14 cellular contexts compared by ENCODE assay signal in the genomic region with DNA sequence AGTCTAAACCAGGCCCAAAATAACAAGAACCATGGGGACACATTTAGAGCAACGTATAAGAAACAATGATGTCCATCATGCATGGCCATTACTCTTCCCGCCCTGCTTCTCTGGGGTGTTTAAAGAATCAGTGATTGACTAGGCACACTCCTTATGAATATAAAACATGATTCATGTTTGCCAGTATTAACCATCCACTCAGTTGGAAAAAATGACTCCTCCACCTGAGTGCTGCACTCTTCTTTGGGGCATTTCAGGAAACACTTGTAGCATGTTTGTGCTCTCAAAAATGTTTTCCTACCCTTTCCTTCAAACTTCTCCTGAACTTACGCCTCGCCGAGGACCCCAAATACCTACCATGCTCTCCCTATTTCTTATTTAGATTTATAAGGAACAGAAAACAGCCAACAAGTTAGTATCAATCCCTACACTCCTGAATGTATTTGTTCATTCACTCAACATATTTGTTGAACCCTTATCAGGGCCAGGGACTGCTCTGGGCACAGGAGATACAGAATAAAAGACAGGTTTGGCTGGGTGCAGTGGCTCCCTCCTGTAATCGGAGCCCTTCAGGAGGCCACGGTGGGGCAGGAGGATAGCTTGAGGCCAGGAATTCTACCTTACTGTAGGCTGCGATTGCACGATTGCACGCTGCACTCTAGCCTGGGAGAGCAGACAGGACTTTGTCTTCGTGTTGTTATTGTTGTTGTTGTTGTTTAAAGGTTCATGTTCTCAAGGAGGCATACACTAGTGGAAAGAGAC.
DNase-seq lines count a peak whose midpoint lies in the region; ATAC-seq and TF ChIP-seq lines count a peak whose summit lies in the region.
"Had no signal": no experiment of that assay in that cellular context is flagged by ENCODE, and none has a peak within 500 bp of the region (broad histone marks: within the 10 kb centered on the region; RNA-seq: fewer than 3 reads in every experiment).

No MANE protein-coding gene starts in this region.

- peak overlapping the region in 1 of 2 donors; percentile 85 for H3K4me3 Mint-ChIP-seq in activated T-cell treated with anti-CD3 and anti-CD28 coated beads, Interleukin-2, amount 50 U/mL, for 72 hours

- H3K36me3 ChIP-seq in mesodermal cell (ENCODE audit: control insufficient read depth, insufficient read depth, low read length) (no peaks in the 10 kb centered on the region), tibial artery (no peaks in the 10 kb centered on the region)
- H3K36me3 ChIP-seq: MG63, SJSA1 had no signal

- H3K4me1 ChIP-seq in mesodermal cell (ENCODE audit: control insufficient read depth, insufficient read depth, low read length, poor library complexity, severe bottlenecking), result peaks cover 45% of the 10 kb centered on the region
- H3K4me1 ChIP-seq in tibial artery, result peaks cover 0 to 36% (median 21%) of the 10 kb centered on the region in 4 donors

- no peak for DNase-seq in activated T-cell treated with anti-CD3 and anti-CD28 coated beads, Interleukin-2, amount 50 U/mL, for 72 hours
- DNase-seq in activated T-cell treated with anti-CD3 and anti-CD28 coated beads, Interleukin-2, amount 50 U/mL, for 48 hours, result no peak
- DNase-seq in tibial artery (no peak), NCI-H345 (lab: John Stamatoyannopoulos, UW) (no peak), OCI-M2 (lab: John Stamatoyannopoulos, UW; ENCODE audit: unreplicated experiment) (no peak)
- DNase-seq: ACHN; activated CD4-positive, alpha-beta T cell treated with anti-CD3 and anti-CD28 coated beads, Interleukin-2, amount 50 U/mL, for 1 hour; MG63; NCI-H510A had no signal

- H3K27ac Mint-ChIP-seq in activated T-cell treated with anti-CD3 and anti-CD28 coated beads, Interleukin-2, amount 50 U/mL, for 72 hours, result peak overlapping the region; percentile 72
- H3K27ac Mint-ChIP-seq: activated naive CD8-positive, alpha-beta T cell had no signal

- no peaks in the 10 kb centered on the region for H3K27me3 ChIP-seq in tibial artery
- H3K27me3 ChIP-seq: MG63, SJSA1 had no signal

- peaks cover 64% of the 10 kb centered on the region for H3K27me3 Mint-ChIP-seq in activated T-cell treated with anti-CD3 and anti-CD28 coated beads, Interleukin-2, amount 50 U/mL, for 72 hours (ENCODE audit: low read depth)

- H3K9me3 ChIP-seq in mesodermal cell (ENCODE audit: control insufficient read depth, low read length) (no peaks in the 10 kb centered on the region), tibial artery (no peaks in the 10 kb centered on the region)
- H3K9me3 ChIP-seq: MG63, SJSA1 had no signal

- H3K36me3 Mint-ChIP-seq in activated T-cell treated with anti-CD3 and anti-CD28 coated beads, Interleukin-2, amount 50 U/mL, for 72 hours (ENCODE audit: insufficient read depth in 2 of 2), result no peaks in the 10 kb centered on the region
- H3K36me3 Mint-ChIP-seq: activated naive CD8-positive, alpha-beta T cell had no signal

- H3K4me1 Mint-ChIP-seq in activated T-cell treated with anti-CD3 and anti-CD28 coated beads, Interleukin-2, amount 50 U/mL, for 72 hours (ENCODE audit: low read depth), result peaks cover 41% of the 10 kb centered on the region

- no peaks in the 10 kb centered on the region for H3K9me3 Mint-ChIP-seq in activated T-cell treated with anti-CD3 and anti-CD28 coated beads, Interleukin-2, amount 50 U/mL, for 72 hours

- TF ChIP-seq CTCF in tibial artery (IDR thresholded peaks at IDR 0.05), result no peak

- ATAC-seq in activated T-cell treated with anti-CD3 and anti-CD28 coated beads, Interleukin-2, amount 50 U/mL, for 72 hours (replicated peaks in 1 of 2), result peak; percentile 13 to 23
- no peak for ATAC-seq in HG03196 (IDR thresholded peaks at IDR 0.05; ENCODE audit: unreplicated experiment)

- no peak overlapping the region for H3K4me3 ChIP-seq in mesodermal cell (ENCODE audit: extremely low read depth, insufficient read depth, low read length, poor library complexity, severe bottlenecking)
- no peak overlapping the region for H3K4me3 ChIP-seq in tibial artery

- H3K27ac ChIP-seq in cingulate gyrus (ENCODE audit: low read depth, low read length) (peak overlapping the region; percentile 94), mesodermal cell (ENCODE audit: low read depth, low read length, severe bottlenecking) (peak overlapping the region; percentile 99), tibial artery (peak overlapping the region; percentile 85 to 90)

- intact Hi-C loops in tibial artery (cut with DNase I; ENCODE audit: low total_unique reads), result no loop called here

- 88 to 90% methylated on average over 9 to 10 of the region's 11 CpGs for WGBS in mesodermal cell (ENCODE audit: insufficient coverage in 2 of 2), 2 experiments
